Comparison of ENCODE assay signal across 8 cellular contexts in genomic region chr17:10149573-10150399, GRCh38. TPM values are rescaled to one million over a fixed set of nuclear protein-coding genes. Genes with fewer than 3 reads are reported as not detected.
A peak's percentile ranks its signal among the peaks of the same experiment; 100 is the strongest.
DNase-seq lines count a peak whose midpoint lies in the region; ATAC-seq and TF ChIP-seq lines count a peak whose summit lies in the region.

No MANE protein-coding gene starts in this region.

- CTCF ChIA-PET in Caco-2 (lab: Charles Lee) = no interaction called here

- POLR2A ChIA-PET in Caco-2 (lab: Charles Lee) = no interaction called here

- no peak overlapping the region for H3K27ac ChIP-seq in colonic mucosa

- no peaks in the 10 kb centered on the region for H3K9me3 ChIP-seq in Caco-2
- no peaks in the 10 kb centered on the region for H3K9me3 ChIP-seq in colonic mucosa

- no peak overlapping the region for H3K4me3 Mint-ChIP-seq in Caco-2 (ENCODE audit: unreplicated experiment)

- DNase-seq in Caco-2 (no peak), NOMO-1 (lab: John Stamatoyannopoulos, UW; ENCODE audit: unreplicated experiment in 2 of 2) (peak; percentile 91 to 93), fibroblast of peridontal ligament (ENCODE audit: extremely low read depth) (peak; percentile 2), GM13976 (ENCODE audit: low spot score) (no peak), colonic mucosa (no peak), NCI-H1105 (lab: John Stamatoyannopoulos, UW) (no peak), DMS114 treated with DMSO at 0.1 percent for 48 hours (lab: John Stamatoyannopoulos, UW; ENCODE audit: unreplicated experiment) (no peak)

- H3K27ac Mint-ChIP-seq in Caco-2 (ENCODE audit: unreplicated experiment) = peak overlapping the region; percentile 59

- BruUV-seq in Caco-2 (replicated peaks; lab: Mats Ljungman, UMichigan) = no TSS peak

- no peak overlapping the region for H3K9ac ChIP-seq in colonic mucosa (ENCODE audit: low read depth in 2 of 2, low read length in 2 of 2)

- H3K36me3 ChIP-seq in Caco-2 (ENCODE audit: control insufficient read depth, insufficient read depth, low read length) (no peaks in the 10 kb centered on the region), colonic mucosa (no peaks in the 10 kb centered on the region)

- intact Hi-C loops in Caco-2 (cut with micrococcal nuclease; ENCODE audit: unreplicated experiment) = no loop called here
- intact Hi-C loops in colonic mucosa (cut with DNase I) = no loop called here

- peak; percentile 74 for ATAC-seq in GM21423 (IDR thresholded peaks at IDR 0.05; ENCODE audit: unreplicated experiment)

- H3K9me3 Mint-ChIP-seq in Caco-2 (ENCODE audit: unreplicated experiment) = no peaks in the 10 kb centered on the region

- no peaks in the 10 kb centered on the region for H3K27me3 Mint-ChIP-seq in Caco-2 (ENCODE audit: insufficient read depth, unreplicated experiment)

- no peak overlapping the region for H3K4me3 ChIP-seq in Caco-2 (ENCODE audit: low read depth, low read length)
- H3K4me3 ChIP-seq in colonic mucosa = no peak overlapping the region

- in situ Hi-C loops in GM13976 (cut with MboI; ENCODE audit: low sequenced_read_pairs, unreplicated experiment) = no loop called here

- H3K36me3 Mint-ChIP-seq in Caco-2 (ENCODE audit: insufficient read depth, unreplicated experiment) = no peaks in the 10 kb centered on the region

- H3K27me3 ChIP-seq in Caco-2 (replicated peaks; ENCODE audit: control insufficient read depth, insufficient read depth, low read length) (no peaks in the 10 kb centered on the region; the same call in 1 of the 2 replicates), colonic mucosa (no peaks in the 10 kb centered on the region)

- H3K4me1 ChIP-seq in Caco-2 (no peaks in the 10 kb centered on the region), colonic mucosa (no peaks in the 10 kb centered on the region)

- H3K4me1 Mint-ChIP-seq in Caco-2 (ENCODE audit: low read depth, unreplicated experiment) = no peaks in the 10 kb centered on the region

- no peak for TF ChIP-seq CTCF in Caco-2 (IDR thresholded peaks at IDR 0.05; ENCODE audit: insufficient read depth in 1 of 2, low read depth in 1 of 2, low read length in 1 of 2, severe bottlenecking in 1 of 2, unreplicated experiment in 1 of 2)
- TF ChIP-seq CTCF in GM13976 (IDR thresholded peaks at IDR 0.05; ENCODE audit: borderline replicate concordance, control extremely low read depth, extremely low read depth, insufficient read depth, missing control alignments) = no peak
- TF ChIP-seq CTCF in colonic mucosa (IDR thresholded peaks at IDR 0.05) = no peak

RNA-seq across cellular contexts. Expression of gene GAS7, which starts 48.6 kb away (rescaled TPM):
- total RNA-seq in Caco-2 (2022) (0.23 and 0.34 TPM in 2 replicates), colonic mucosa (10 to 100 TPM in 1 of 2 donors, 1 to 10 TPM in 1; 4.7 to 17.0 TPM)

Comparison
In these comparisons a context has a peak if more than half of its experiments do, and no peak if none do; other contexts are left out.
1. DNase-seq: peak in NOMO-1 (2 of 2) and fibroblast of peridontal ligament (single experiment); none in Caco-2 (0 of 2), GM13976 (single experiment), colonic mucosa (single experiment), NCI-H1105 (single experiment) and DMS114 treated with DMSO at 0.1 percent for 48 hours (single experiment).